Comparison of ENCODE assay signal across 9 cellular contexts in the genomic region with DNA sequence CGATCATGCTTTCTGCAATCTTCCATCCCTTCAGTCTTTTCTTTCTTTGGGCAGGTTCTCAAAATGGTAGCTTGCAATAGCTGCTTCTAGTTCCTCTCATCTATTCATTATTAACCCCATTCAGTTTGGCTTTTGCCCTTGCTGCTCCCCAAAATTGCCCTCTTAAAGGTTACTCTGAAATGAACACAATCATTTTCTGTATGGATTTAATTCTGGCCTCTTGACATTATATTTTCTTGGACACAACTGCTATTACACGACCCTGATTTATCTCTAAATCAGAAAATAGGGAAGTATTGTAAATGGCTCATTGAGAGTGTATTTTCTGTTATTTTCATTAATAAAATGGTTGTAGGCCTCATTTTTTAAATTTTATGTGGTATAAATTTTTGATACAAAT. TPM values are rescaled to one million over a fixed set of nuclear protein-coding genes. Genes with fewer than 3 reads are reported as not detected.
A peak's percentile ranks its signal among the peaks of the same experiment; 100 is the strongest.
DNase-seq lines count a peak whose midpoint lies in the region; ATAC-seq and TF ChIP-seq lines count a peak whose summit lies in the region.
"Had no signal": no experiment of that assay in that cellular context is flagged by ENCODE, and none has a peak within 500 bp of the region (broad histone marks: within the 10 kb centered on the region; RNA-seq: fewer than 3 reads in every experiment).

ANGPTL5 (minus strand) TSS at position 101 of the 400 bp plus-strand sequence. CDS start 8,613 bp downstream, outside the sequence.

- H3K9me3 ChIP-seq in Karpas-422 (ENCODE audit: low read length), result no peaks in the 10 kb centered on the region

- H3K27ac ChIP-seq in Karpas-422 (ENCODE audit: low read length) (peak within 1 kb of the TSS; percentile 69), dorsolateral prefrontal cortex (peak within 1 kb of the TSS; percentile 42 to 97 (median 88))

- no peak for DNase-seq in AG04449 (ENCODE audit: low read depth, low spot score)
- peak; percentile 51 for DNase-seq in Karpas-422
- no peak for DNase-seq in dorsolateral prefrontal cortex
- no peak for DNase-seq in natural killer cell
- DNase-seq in NCI-H748 treated with DMSO at 0.1 percent for 48 hours (lab: John Stamatoyannopoulos, UW), result no peak
- DNase-seq in NCI-H82 (lab: John Stamatoyannopoulos, UW), result no peak
- DNase-seq in globus pallidus (ENCODE audit: low spot score), result no peak
- DNase-seq: left colon had no signal

- peak within 1 kb of the TSS; percentile 63 for H2AFZ ChIP-seq in Karpas-422 (ENCODE audit: low read length)

- H3K4me3 ChIP-seq in AG04449 (ENCODE audit: low read depth, low read length), result peak within 1 kb of the TSS; percentile 85
- H3K4me3 ChIP-seq in Karpas-422 (ENCODE audit: low read length), result peak within 1 kb of the TSS; percentile 64
- H3K4me3 ChIP-seq in dorsolateral prefrontal cortex, result peak within 1 kb of the TSS; percentile 58 to 90 (median 77)

- TF ChIP-seq CTCF in AG04449 (IDR thresholded peaks at IDR 0.05; ENCODE audit: insufficient read depth, low read length, missing control alignments), result no peak
- no peak for TF ChIP-seq CTCF in dorsolateral prefrontal cortex (IDR thresholded peaks at IDR 0.05 in 54 of 56, conservative IDR thresholded peaks at IDR 0.05 in 2 of 56; ENCODE audit: low read depth in 1 of 56, partially characterized antibody in 56 of 56)
- no peak for TF ChIP-seq CTCF in natural killer cell (IDR thresholded peaks at IDR 0.05)

- peak within 1 kb of the TSS; percentile 71 for H3K4me2 ChIP-seq in Karpas-422 (ENCODE audit: low read depth, low read length, poor library complexity, severe bottlenecking)

- intact Hi-C loops in dorsolateral prefrontal cortex (cut with DNase I), result no loop called here
- intact Hi-C loops in natural killer cell (cut with micrococcal nuclease), result no loop called here

- H3K9me3 Mint-ChIP-seq in natural killer cell, result no peaks in the 10 kb centered on the region

- H3K4me3 Mint-ChIP-seq in natural killer cell, result peak within 1 kb of the TSS; percentile 95

- POLR2A ChIA-PET in AG04449 (lab: Yijun Ruan, JAX), result no interaction called here

- ATAC-seq in natural killer cell, result no peak
- ATAC-seq in GM21367 (IDR thresholded peaks at IDR 0.05; ENCODE audit: unreplicated experiment), result no peak

- H3K27ac Mint-ChIP-seq in natural killer cell, result peak within 1 kb of the TSS; percentile 95 to 97

- peaks cover 33% of the 10 kb centered on the region for H3K4me1 ChIP-seq in Karpas-422 (ENCODE audit: low read length)

- H3K9me2 ChIP-seq in Karpas-422 (replicated peaks; ENCODE audit: insufficient read depth, low read length), result no peaks in the 10 kb centered on the region; the same call in 1 of the 2 replicates

- no peaks in the 10 kb centered on the region for H3K36me3 ChIP-seq in Karpas-422 (ENCODE audit: insufficient read depth, low read length)

- no peaks in the 10 kb centered on the region for H3K36me3 Mint-ChIP-seq in natural killer cell

- H3K4me1 Mint-ChIP-seq in natural killer cell, result peaks cover 44 to 47% of the 10 kb centered on the region in 2 donors

- peak within 1 kb of the TSS; percentile 72 for H3K9ac ChIP-seq in Karpas-422 (ENCODE audit: low read length)

- H3K27me3 Mint-ChIP-seq in natural killer cell (ENCODE audit: low read depth in 2 of 2), result no peaks in the 10 kb centered on the region

- H4K20me1 ChIP-seq in Karpas-422 (ENCODE audit: insufficient read depth, low read depth, low read length), result no peaks in the 10 kb centered on the region

- H3K27me3 ChIP-seq in Karpas-422 (ENCODE audit: low read length), result no peaks in the 10 kb centered on the region
- no peaks in the 10 kb centered on the region for H3K27me3 ChIP-seq in dorsolateral prefrontal cortex

- CTCF ChIA-PET in AG04449 (lab: Yijun Ruan, JAX), result no interaction called here

- H3K79me2 ChIP-seq in Karpas-422 (ENCODE audit: low read length), result no peaks in the 10 kb centered on the region

RNA-seq across cellular contexts. Expression of gene ANGPTL5, which starts in this region (rescaled TPM):
- total RNA-seq in Karpas-422 (2014; rRNA removed; shearing (Covaris generic); ENCODE audit: low replicate concordance), result not detected in 2 replicates
- 1 to 10 TPM in 1 of 120 experiments, under 1 TPM in 52, not detected in 67; 0.16 to 1.5 (median 0.31) TPM for total RNA-seq in dorsolateral prefrontal cortex
- total RNA-seq in natural killer cell, result not detected

Comparison
In these comparisons a context has a peak if more than half of its experiments do, and no peak if none do; other contexts are left out.
1. Peak in DNase-seq, H3K4me3 ChIP-seq, H3K27ac ChIP-seq, H3K9ac ChIP-seq and H3K4me2 ChIP-seq in Karpas-422; RNA of the gene not detected or under 1 TPM.